9 cellular contexts compared by ENCODE assay signal in genomic region chr17:65851965-65852736, GRCh38.
"Had no signal": no experiment of that assay in that cellular context is flagged by ENCODE, and none has a peak within 500 bp of the region (broad histone marks: within the 10 kb centered on the region; RNA-seq: fewer than 3 reads in every experiment).

No MANE protein-coding gene starts in this region.

- DNase-seq: H9, HCEC 1CT, HFFc6, KG1 had no signal

- ATAC-seq: GM23338 had no signal

- H3K27ac Mint-ChIP-seq: GM23338, H9, HFFc6, IgD-negative memory B cell had no signal

- H2AFZ ChIP-seq: GM23338 had no signal

- H3K4me1 Mint-ChIP-seq: IgD-negative memory B cell had no signal

- H3K4me2 ChIP-seq: GM23338 had no signal

- H3K4me3 Mint-ChIP-seq: GM23338, H9, HFFc6, IgD-negative memory B cell had no signal

- H3K36me3 Mint-ChIP-seq: IgD-negative memory B cell had no signal

- H3K27me3 Mint-ChIP-seq: IgD-negative memory B cell had no signal

- FAIRE-seq: H1, H54, HTR-8/SVneo had no signal

- H3K4me3 ChIP-seq: GM23338 had no signal

- H3K9me3 Mint-ChIP-seq: GM23338, H9, HFFc6 had no signal
